Comparison of ENCODE assay signal across 21 cellular contexts in the genomic region with DNA sequence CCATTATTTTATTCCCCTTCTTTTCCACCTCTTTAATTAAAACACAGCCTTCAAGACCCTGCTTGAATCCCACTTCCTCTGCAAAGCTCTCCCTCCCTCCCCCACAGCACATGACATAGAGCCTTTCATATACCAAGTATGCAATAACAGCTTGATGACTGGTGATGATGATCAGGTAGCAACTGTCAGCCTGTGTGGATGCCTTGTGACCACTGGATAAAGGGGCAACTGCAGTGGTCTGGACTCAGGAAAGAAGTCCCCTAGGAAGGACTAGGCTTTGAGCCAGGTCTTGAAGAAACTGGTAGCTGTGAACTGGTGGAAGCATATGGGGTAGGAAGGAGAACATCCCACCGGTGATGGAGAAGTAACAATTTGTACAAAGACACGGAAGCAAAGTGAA.
"Had no signal": no experiment of that assay in that cellular context is flagged by ENCODE, and none has a peak within 500 bp of the region (broad histone marks: within the 10 kb centered on the region; RNA-seq: fewer than 3 reads in every experiment).

No MANE protein-coding gene starts in this region.

- H3K27ac Mint-ChIP-seq: activated CD4-positive, alpha-beta T cell treated with anti-CD3 and anti-CD28 coated beads, Interleukin-2, amount 10 ng/mL, durations not matched to agents 7 days and 5 days; activated CD8-positive, alpha-beta memory T cell treated with anti-CD3 and anti-CD28 coated beads, Interleukin-2, amount 10 ng/mL, durations not matched to agents 7 days and 5 days; activated CD8-positive, alpha-beta T cell treated with anti-CD3 and anti-CD28 coated beads for 36 hours; activated naive CD4-positive, alpha-beta T cell treated with anti-CD3 and anti-CD28 coated beads, Interleukin-2, amount 50 U/mL, for 24 hours; T-helper 1 cell treated with Interleukin-12 subunit alpha and Interleukin-12 subunit beta and Interleukin-4 antibody, amounts not matched to agents 30 μg/mL and 1 μg/mL, for 36 hours had no signal

- H3K27ac ChIP-seq: adrenal gland, ascending aorta, brain microvascular endothelial cell, foreskin keratinocyte, lower lobe of right lung, WERI-Rb-1 had no signal

- H3K9me3 ChIP-seq: adrenal gland, ascending aorta, lower lobe of right lung had no signal

- H3K27me3 ChIP-seq: adrenal gland, ascending aorta, brain microvascular endothelial cell, foreskin keratinocyte had no signal

- DNase-seq: activated CD4-positive, alpha-beta T cell treated with anti-CD3 and anti-CD28 coated beads, Interleukin-2, amount 10 ng/mL, durations not matched to agents 7 days and 5 days; activated CD4-positive, CD25-positive, alpha-beta regulatory T cell treated with anti-CD3 and anti-CD28 coated beads, Interleukin-2, amount 50 U/mL, for 72 hours; activated CD8-positive, alpha-beta memory T cell treated with anti-CD3 and anti-CD28 coated beads, Interleukin-2, amount 10 ng/mL, durations not matched to agents 7 days and 5 days; activated CD8-positive, alpha-beta T cell treated with anti-CD3 and anti-CD28 coated beads for 36 hours; activated gamma-delta T cell treated with Interleukin-2 at 50 U/mL for 16 hours; activated T-cell treated with anti-CD3 and anti-CD28 coated beads for 4 hours; adrenal gland; brain microvascular endothelial cell; caudate nucleus; dermis blood vessel endothelial cell; effector CD8-positive, alpha-beta T cell; foreskin keratinocyte; kidney; lower lobe of right lung; naive thymus-derived CD8-positive, alpha-beta T cell; stimulated activated CD4-positive, alpha-beta T cell treated with anti-CD3 and anti-CD28 coated beads, Interleukin-2, amount 100 ng/mL, for 48 hours; stimulated activated naive CD8-positive, alpha-beta T cell treated with anti-CD3 and anti-CD28 coated beads, Interleukin-15, Interleukin-2, amounts not matched to agents 100 U/mL and 50 U/mL, for 24 hours; WERI-Rb-1 had no signal

- H3K4me3 ChIP-seq: adrenal gland, ascending aorta, lower lobe of right lung had no signal

- H3K36me3 ChIP-seq: adrenal gland, ascending aorta, brain microvascular endothelial cell, lower lobe of right lung, WERI-Rb-1 had no signal

- H3K27me3 Mint-ChIP-seq: activated CD4-positive, alpha-beta T cell treated with anti-CD3 and anti-CD28 coated beads, Interleukin-2, amount 10 ng/mL, durations not matched to agents 7 days and 5 days; activated CD8-positive, alpha-beta memory T cell treated with anti-CD3 and anti-CD28 coated beads, Interleukin-2, amount 10 ng/mL, durations not matched to agents 7 days and 5 days; activated CD8-positive, alpha-beta T cell treated with anti-CD3 and anti-CD28 coated beads for 36 hours; activated naive CD4-positive, alpha-beta T cell treated with anti-CD3 and anti-CD28 coated beads, Interleukin-2, amount 50 U/mL, for 24 hours; naive thymus-derived CD8-positive, alpha-beta T cell had no signal

- H3K36me3 Mint-ChIP-seq: activated CD8-positive, alpha-beta memory T cell treated with anti-CD3 and anti-CD28 coated beads, Interleukin-2, amount 10 ng/mL, durations not matched to agents 7 days and 5 days had no signal

- H3K4me3 Mint-ChIP-seq: activated CD4-positive, alpha-beta T cell treated with anti-CD3 and anti-CD28 coated beads, Interleukin-2, amount 10 ng/mL, durations not matched to agents 7 days and 5 days; activated CD8-positive, alpha-beta memory T cell treated with anti-CD3 and anti-CD28 coated beads, Interleukin-2, amount 10 ng/mL, durations not matched to agents 7 days and 5 days; activated CD8-positive, alpha-beta T cell treated with anti-CD3 and anti-CD28 coated beads for 36 hours; activated naive CD4-positive, alpha-beta T cell treated with anti-CD3 and anti-CD28 coated beads, Interleukin-2, amount 50 U/mL, for 24 hours; naive thymus-derived CD8-positive, alpha-beta T cell; T-helper 1 cell treated with Interleukin-12 subunit alpha and Interleukin-12 subunit beta and Interleukin-4 antibody, amounts not matched to agents 30 μg/mL and 1 μg/mL, for 36 hours had no signal

- H3K9me3 Mint-ChIP-seq: activated CD4-positive, alpha-beta T cell treated with anti-CD3 and anti-CD28 coated beads, Interleukin-2, amount 10 ng/mL, durations not matched to agents 7 days and 5 days; activated CD8-positive, alpha-beta T cell treated with anti-CD3 and anti-CD28 coated beads for 36 hours; activated naive CD4-positive, alpha-beta T cell treated with anti-CD3 and anti-CD28 coated beads, Interleukin-2, amount 50 U/mL, for 24 hours; naive thymus-derived CD8-positive, alpha-beta T cell; T-helper 1 cell treated with Interleukin-12 subunit alpha and Interleukin-12 subunit beta and Interleukin-4 antibody, amounts not matched to agents 30 μg/mL and 1 μg/mL, for 36 hours had no signal

- H3K4me1 ChIP-seq: adrenal gland, ascending aorta had no signal
